7 cellular contexts compared by ENCODE assay signal in the genomic region with DNA sequence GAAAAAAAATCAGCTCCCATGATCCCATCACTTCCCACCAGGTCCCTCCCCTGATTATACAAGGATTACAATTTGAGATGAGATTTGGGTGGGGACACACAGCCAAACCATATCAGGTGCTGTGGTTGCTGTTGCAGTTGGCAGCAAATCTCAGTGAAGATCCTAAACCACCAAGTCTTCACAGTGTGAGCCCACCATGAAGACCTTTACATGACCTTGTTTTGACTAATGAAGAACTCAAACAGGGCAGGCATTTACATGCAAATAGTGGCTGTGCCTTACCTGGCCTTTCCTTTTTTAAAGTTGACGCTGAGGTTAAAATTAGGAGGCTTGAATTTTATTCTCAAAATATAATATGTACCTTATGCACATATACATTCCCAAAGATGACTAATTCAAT.
"Had no signal": no experiment of that assay in that cellular context is flagged by ENCODE, and none has a peak within 500 bp of the region (broad histone marks: within the 10 kb centered on the region; RNA-seq: fewer than 3 reads in every experiment).

No MANE protein-coding gene starts in this region.

- FAIRE-seq: HTR-8/SVneo, K562 had no signal

- H2AFZ ChIP-seq: GM23248 had no signal

- H3K9ac ChIP-seq: GM23248 had no signal

- H3K4me3 ChIP-seq: GM23248, K562 had no signal

- ATAC-seq: K562 had no signal

- DNase-seq: GM23248, H9, HCEC 1CT, IMR-90, KG1 had no signal

- H3K27ac ChIP-seq: GM23248 had no signal
